Comparison of ENCODE assay signal across 1 cellular context in genomic region chr12:112564160-112564559, GRCh38.
TF ChIP-seq lines count a peak whose summit lies in the region.

No MANE protein-coding gene starts in this region.

TF ChIP-seq in K562, 482 proteins besides CTCF, POLR2A, EP300 and RAD21 (continued from another document):
- TF ChIP-seq CTCFL (IDR thresholded peaks at IDR 0.05; ENCODE audit: borderline replicate concordance, insufficient read depth, low read depth, low read length, poor library complexity, severe bottlenecking), result peak; percentile 50
- TF ChIP-seq, protein P1, sequence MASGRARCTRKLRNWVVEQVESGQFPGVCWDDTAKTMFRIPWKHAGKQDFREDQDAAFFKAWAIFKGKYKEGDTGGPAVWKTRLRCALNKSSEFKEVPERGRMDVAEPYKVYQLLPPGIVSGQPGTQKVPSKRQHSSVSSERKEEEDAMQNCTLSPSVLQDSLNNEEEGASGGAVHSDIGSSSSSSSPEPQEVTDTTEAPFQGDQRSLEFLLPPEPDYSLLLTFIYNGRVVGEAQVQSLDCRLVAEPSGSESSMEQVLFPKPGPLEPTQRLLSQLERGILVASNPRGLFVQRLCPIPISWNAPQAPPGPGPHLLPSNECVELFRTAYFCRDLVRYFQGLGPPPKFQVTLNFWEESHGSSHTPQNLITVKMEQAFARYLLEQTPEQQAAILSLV (tag; IDR thresholded peaks at IDR 0.05), result no peak
TF ChIP-seq in K562: peak in this region for 1.
